29 cellular contexts compared by ENCODE assay signal in genomic region chr19:6319376-6319775, GRCh38. TPM values are rescaled to one million over a fixed set of nuclear protein-coding genes. Genes with fewer than 3 reads are reported as not detected.
"Had no signal": no experiment of that assay in that cellular context is flagged by ENCODE, and none has a peak within 500 bp of the region (broad histone marks: within the 10 kb centered on the region; RNA-seq: fewer than 3 reads in every experiment).

No MANE protein-coding gene starts in this region.

- H3K4me1 ChIP-seq: neural progenitor cell, parathyroid adenoma, psoas muscle, spleen, suprapubic skin, testis, tibial nerve, upper lobe of left lung, vagina had no signal

- H3K4me2 ChIP-seq: neural progenitor cell, smooth muscle cell had no signal

- H2AFZ ChIP-seq: neural progenitor cell, parathyroid adenoma had no signal

- H3K4me3 ChIP-seq: neural progenitor cell, ovary, psoas muscle, skin epidermis, smooth muscle cell, spleen, suprapubic skin, testis, tibial nerve, upper lobe of left lung, vagina had no signal

- H3K9me3 ChIP-seq: ovary, psoas muscle, suprapubic skin, testis, tibial nerve, upper lobe of left lung, vagina had no signal

- FAIRE-seq: urothelium cell line had no signal

- DNase-seq: naive thymus-derived CD4-positive, alpha-beta T cell; natural killer cell; occipital lobe; ovary; psoas muscle; right cardiac atrium; spleen; stimulated activated CD4-positive, alpha-beta T cell treated with anti-CD3 and anti-CD28 coated beads, Interleukin-12 subunit alpha, Interleukin-12 subunit beta, amount 100 ng/mL, for 4 hours; stimulated activated CD4-positive, alpha-beta T cell treated with anti-CD3 and anti-CD28 coated beads, Interleukin-4, amount 100 ng/mL, for 1 hour; stimulated activated CD4-positive, alpha-beta T cell treated with anti-CD3 and anti-CD28 coated beads, Interleukin-4, amount 100 ng/mL, for 4 hours; stimulated activated naive CD4-positive, alpha-beta T cell; stimulated activated naive CD8-positive, alpha-beta T cell treated with anti-CD3 and anti-CD28 coated beads, Interleukin-15, Interleukin-2, amounts not matched to agents 100 U/mL and 50 U/mL, for 24 hours; substantia nigra; testis; upper lobe of left lung had no signal

- H3K9ac ChIP-seq: neural progenitor cell, parathyroid adenoma had no signal

- H3K27ac ChIP-seq: neural progenitor cell, ovary, parathyroid adenoma, psoas muscle, skin epidermis, spleen, suprapubic skin, testis, tibial nerve, upper lobe of left lung, vagina had no signal

- ATAC-seq: naive thymus-derived CD4-positive, alpha-beta T cell; natural killer cell; psoas muscle; right cardiac atrium; sciatic nerve; stimulated activated memory B cell treated with anti-CD40 and anti-IgM and Interleukin-4, amounts not matched to agents 10 μg/mL and 1 μg/mL and 100 μg/mL, for 72 hours; stimulated activated naive CD8-positive, alpha-beta T cell treated with anti-CD3 and anti-CD28 coated beads, Interleukin-15, Interleukin-2, amounts not matched to agents 100 U/mL and 50 U/mL, for 24 hours had no signal

- H3K27me3 ChIP-seq: neural progenitor cell, ovary, testis, upper lobe of left lung, vagina had no signal

- H3K36me3 ChIP-seq: neural progenitor cell, ovary, spleen, suprapubic skin, tibial nerve, upper lobe of left lung, vagina had no signal

- H3K79me2 ChIP-seq: parathyroid adenoma had no signal

RNA-seq across cellular contexts. Expression of gene ACER1, which starts 14.0 kb away (rescaled TPM):
- total RNA-seq: occipital lobe, progenitor cell of endocrine pancreas, psoas muscle, renal cortical epithelial cell, right cardiac atrium, sciatic nerve, smooth muscle cell, tibial nerve, upper lobe of left lung, ureter, vagina had no signal
- polyA plus RNA-seq: neural cell, psoas muscle, right cardiac atrium, smooth muscle cell had no signal
